ENCODE assay signal across 1 cellular context in genomic region chr5:96075579-96076289, GRCh38.
TF ChIP-seq lines count a peak whose summit lies in the region.

No MANE protein-coding gene starts in this region.

TF ChIP-seq in HepG2, 621 proteins besides CTCF, POLR2A, EP300 and RAD21 (continued from another document):
- TF ChIP-seq ZBTB43 (CRISPR knock-in tag; conservative IDR thresholded peaks at IDR 0.05) = no peak
